15 cellular contexts compared by ENCODE assay signal in the genomic region with DNA sequence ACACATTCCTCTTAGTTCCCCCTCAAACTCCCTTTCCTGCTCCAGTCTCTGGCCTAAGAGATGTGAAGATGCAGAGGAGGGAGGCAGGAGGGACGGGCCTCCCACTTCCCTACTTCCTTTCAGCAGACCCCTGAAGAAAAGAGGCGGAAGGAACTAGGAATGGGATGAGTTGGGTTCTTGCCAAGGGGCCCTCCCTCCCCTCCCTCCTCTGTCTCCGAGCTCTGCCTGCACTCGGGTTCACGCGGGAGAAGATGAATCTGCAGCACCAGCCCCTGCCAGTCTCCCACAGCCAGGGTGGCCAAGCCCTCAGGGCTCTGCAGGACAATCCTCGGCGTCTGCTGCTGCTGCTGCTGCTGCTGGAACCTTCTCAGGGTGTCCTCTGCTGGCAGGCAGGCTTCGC. TPM values are rescaled to one million over a fixed set of nuclear protein-coding genes. Genes with fewer than 3 reads are reported as not detected.
"Had no signal": no experiment of that assay in that cellular context is flagged by ENCODE, and none has a peak within 500 bp of the region (broad histone marks: within the 10 kb centered on the region; RNA-seq: fewer than 3 reads in every experiment).

No MANE protein-coding gene starts in this region.

- H3K4me3 Mint-ChIP-seq: central memory CD8-positive, alpha-beta T cell; stimulated activated naive B cell treated with anti-CD40 and anti-IgM and Interleukin-4, amounts not matched to agents 10 μg/mL and 1 μg/mL and 100 μg/mL, for 72 hours had no signal

- H3K9me3 ChIP-seq: body of pancreas, pancreas, transverse colon had no signal

- ATAC-seq: activated CD4-positive, CD25-positive, alpha-beta regulatory T cell treated with anti-CD3 and anti-CD28 coated beads, Interleukin-2, amount 50 U/mL, for 24 hours; activated naive CD4-positive, alpha-beta T cell treated with anti-CD3 and anti-CD28 coated beads, Interleukin-2, amount 50 U/mL, for 72 hours; body of pancreas; left colon; pancreas; stimulated activated naive B cell treated with anti-CD40 and anti-IgM and Interleukin-4, amounts not matched to agents 10 μg/mL and 1 μg/mL and 100 μg/mL, for 72 hours had no signal

- H3K4me3 ChIP-seq: body of pancreas, pancreas, skin epidermis, transverse colon had no signal

- H3K4me1 ChIP-seq: body of pancreas, pancreas had no signal

- H3K27me3 ChIP-seq: body of pancreas had no signal

- H3K36me3 ChIP-seq: pancreas, transverse colon had no signal

- H3K27ac Mint-ChIP-seq: activated naive CD4-positive, alpha-beta T cell treated with anti-CD3 and anti-CD28 coated beads, Interleukin-2, amount 50 U/mL, for 72 hours; nephron progenitor cell; stimulated activated naive B cell treated with anti-CD40 and anti-IgM and Interleukin-4, amounts not matched to agents 10 μg/mL and 1 μg/mL and 100 μg/mL, for 72 hours had no signal

- H3K9me3 Mint-ChIP-seq: activated naive CD4-positive, alpha-beta T cell treated with anti-CD3 and anti-CD28 coated beads, Interleukin-2, amount 50 U/mL, for 72 hours; central memory CD8-positive, alpha-beta T cell; nephron progenitor cell; stimulated activated naive B cell treated with anti-CD40 and anti-IgM and Interleukin-4, amounts not matched to agents 10 μg/mL and 1 μg/mL and 100 μg/mL, for 72 hours had no signal

- H3K27ac ChIP-seq: body of pancreas, pancreas, skin epidermis, transverse colon had no signal

- DNase-seq: amniotic stem cell; body of pancreas; cortex of kidney; left colon; nephron progenitor cell; pancreas; stimulated activated naive B cell treated with anti-CD40 and anti-IgM and Interleukin-4, amounts not matched to agents 10 μg/mL and 1 μg/mL and 100 μg/mL, for 72 hours; substantia nigra; T-helper 2 cell; transverse colon had no signal

RNA-seq across cellular contexts. Expression of a gene that starts 24.3 kb away (rescaled TPM):
- total RNA-seq: lung microvascular endothelial cell had no signal
